21 cellular contexts compared by ENCODE assay signal in genomic region chr9:114030364-114030763, GRCh38. TPM values are rescaled to one million over a fixed set of nuclear protein-coding genes. Genes with fewer than 3 reads are reported as not detected.
DNase-seq lines count a peak whose midpoint lies in the region; TF ChIP-seq lines count a peak whose summit lies in the region.
"Had no signal": no experiment of that assay in that cellular context is flagged by ENCODE, and none has a peak within 500 bp of the region (broad histone marks: within the 10 kb centered on the region; RNA-seq: fewer than 3 reads in every experiment).

No MANE protein-coding gene starts in this region.

- H3K4me3 Mint-ChIP-seq in neural crest cell (no peak overlapping the region), chondrocyte (ENCODE audit: unreplicated experiment) (no peak overlapping the region)
- H3K4me3 Mint-ChIP-seq: activated naive CD8-positive, alpha-beta T cell treated with anti-CD3 and anti-CD28 coated beads, Interleukin-2, amount 50 U/mL, for 24 hours; CD4-positive, CD25-positive, alpha-beta regulatory T cell; nephron had no signal

- H3K27me3 ChIP-seq in GM23248 (replicated peaks; ENCODE audit: insufficient read depth): no peaks in the 10 kb centered on the region
- H3K27me3 ChIP-seq: body of pancreas, esophagus squamous epithelium, vagina had no signal

- H3K27ac ChIP-seq in GM23248: no peak overlapping the region
- H3K27ac ChIP-seq: body of pancreas, esophagus squamous epithelium, vagina had no signal

- H3K4me1 Mint-ChIP-seq in neural crest cell: peaks cover 10% of the 10 kb centered on the region
- H3K4me1 Mint-ChIP-seq in chondrocyte (ENCODE audit: low read depth): peaks cover under 1% of the 10 kb centered on the region
- H3K4me1 Mint-ChIP-seq: activated naive CD8-positive, alpha-beta T cell treated with anti-CD3 and anti-CD28 coated beads, Interleukin-2, amount 50 U/mL, for 24 hours; CD4-positive, CD25-positive, alpha-beta regulatory T cell had no signal

- H3K36me3 ChIP-seq in GM23248 (ENCODE audit: low read depth): peaks cover 4% of the 10 kb centered on the region; the same call in 1 of the 2 replicates
- H3K36me3 ChIP-seq: vagina had no signal

- H3F3A ChIP-seq in GM23248 (ENCODE audit: insufficient read depth): no peaks in the 10 kb centered on the region

- H4K20me1 ChIP-seq in GM23248 (ENCODE audit: insufficient read depth): no peaks in the 10 kb centered on the region

- no peaks in the 10 kb centered on the region for H3K9me3 Mint-ChIP-seq in neural crest cell
- no peaks in the 10 kb centered on the region for H3K9me3 Mint-ChIP-seq in chondrocyte (ENCODE audit: low read depth)
- H3K9me3 Mint-ChIP-seq: activated naive CD8-positive, alpha-beta T cell treated with anti-CD3 and anti-CD28 coated beads, Interleukin-2, amount 50 U/mL, for 24 hours; nephron had no signal

- no peaks in the 10 kb centered on the region for H3K79me2 ChIP-seq in GM23248 (ENCODE audit: insufficient read depth)

- H3K4me1 ChIP-seq in GM23248 (ENCODE audit: insufficient read depth): no peaks in the 10 kb centered on the region
- H3K4me1 ChIP-seq: body of pancreas, esophagus squamous epithelium, HAP-1, vagina had no signal

- H3K27me3 Mint-ChIP-seq in neural crest cell (ENCODE audit: low read depth) (no peaks in the 10 kb centered on the region), chondrocyte (ENCODE audit: low read depth) (no peaks in the 10 kb centered on the region)
- H3K27me3 Mint-ChIP-seq: activated naive CD8-positive, alpha-beta T cell treated with anti-CD3 and anti-CD28 coated beads, Interleukin-2, amount 50 U/mL, for 24 hours had no signal

- no peak overlapping the region for H2AFZ ChIP-seq in GM23248

- in situ Hi-C loops in GM23248 (cut with MboI): no loop called here

- H3K9me3 ChIP-seq in GM23248 (ENCODE audit: low read depth): no peaks in the 10 kb centered on the region
- H3K9me3 ChIP-seq: body of pancreas, esophagus squamous epithelium, HAP-1, vagina had no signal

- H3K4me2 ChIP-seq in GM23248 (ENCODE audit: unreplicated experiment): no peak overlapping the region

- no peaks in the 10 kb centered on the region for H3K9me2 ChIP-seq in GM23248 (ENCODE audit: insufficient read depth)

- H3K27ac Mint-ChIP-seq in neural crest cell (ENCODE audit: unreplicated experiment): peak overlapping the region; percentile 27
- no peak overlapping the region for H3K27ac Mint-ChIP-seq in chondrocyte (ENCODE audit: unreplicated experiment)
- H3K27ac Mint-ChIP-seq: activated naive CD8-positive, alpha-beta T cell treated with anti-CD3 and anti-CD28 coated beads, Interleukin-2, amount 50 U/mL, for 24 hours; CD4-positive, CD25-positive, alpha-beta regulatory T cell; nephron had no signal

- H3K36me3 Mint-ChIP-seq in neural crest cell (ENCODE audit: low read depth): peaks cover 20% of the 10 kb centered on the region
- H3K36me3 Mint-ChIP-seq in chondrocyte (ENCODE audit: low read depth): peaks cover 19% of the 10 kb centered on the region
- H3K36me3 Mint-ChIP-seq: CD4-positive, CD25-positive, alpha-beta regulatory T cell had no signal

- 86 to 87% methylated on average over 9 of the region's 9 CpGs for WGBS in GM23248 (ENCODE audit: low coverage in 1 of 2, low lambda C conversion rate in 2 of 2, missing lambda C conversion rate in 2 of 2), 2 experiments

- no peak overlapping the region for H3K4me3 ChIP-seq in GM23248
- H3K4me3 ChIP-seq: body of pancreas, esophagus squamous epithelium, HAP-1, vagina had no signal

- no peak overlapping the region for H3K9ac ChIP-seq in GM23248

- DNase-seq in GM23248 (peak; percentile 33), RPMI8226 (peak; percentile 11), fibroblast of gingiva (ENCODE audit: low read depth) (peak; percentile 2), neural crest cell (ENCODE audit: low read depth, low spot score) (no peak), chondrocyte (ENCODE audit: low spot score) (no peak), T1000 (lab: John Stamatoyannopoulos, UW) (no peak), NCI-H128 (lab: John Stamatoyannopoulos, UW; ENCODE audit: unreplicated experiment) (no peak)
- DNase-seq: activated CD4-positive, CD25-positive, alpha-beta regulatory T cell treated with anti-CD3 and anti-CD28 coated beads, Interleukin-2, amount 50 U/mL, for 72 hours; activated naive CD8-positive, alpha-beta T cell treated with anti-CD3 and anti-CD28 coated beads, Interleukin-2, amount 50 U/mL, for 24 hours; CD4-positive, CD25-positive, alpha-beta regulatory T cell; effector memory CD4-positive, alpha-beta T cell; esophagus squamous epithelium; MM.1S; NCI-H146; NCI-H2171 treated with DMSO at 0.1 percent for 48 hours; NCI-H526 treated with DMSO at 0.1 percent for 48 hours had no signal

- no peak for TF ChIP-seq CTCF in neural crest cell (conservative IDR thresholded peaks at IDR 0.05)
- no peak for TF ChIP-seq CTCF in chondrocyte (IDR thresholded peaks at IDR 0.05)

RNA-seq across cellular contexts. Expression of gene AMBP, which starts 47.7 kb away (rescaled TPM):
- not detected in 2 replicates for total RNA-seq in GM23248 (2014; rRNA removed; shearing (Covaris generic))
- not detected in 2 replicates for polyA plus RNA-seq in GM23248 (2016; fragmentation: Nextera tagmentation; extraction: Ambion mirVana)
- total RNA-seq in neural crest cell (0.40 TPM in 1 of 2 replicates, not detected in the other), chondrocyte (not detected in 3 replicates)
- total RNA-seq: CD4-positive, CD25-positive, alpha-beta regulatory T cell; G401; vagina had no signal
- polyA plus RNA-seq: CD4-positive, CD25-positive, alpha-beta regulatory T cell had no signal

Comparison
In these comparisons a context has a peak if more than half of its experiments do, and no peak if none do; other contexts are left out.
1. DNase-seq: peak in GM23248 (single experiment), RPMI8226 (single experiment) and fibroblast of gingiva (single experiment); none in neural crest cell (single experiment), chondrocyte (single experiment), T1000 (single experiment) and NCI-H128 (single experiment).